ENCODE assay signal across 31 cellular contexts in the genomic region with DNA sequence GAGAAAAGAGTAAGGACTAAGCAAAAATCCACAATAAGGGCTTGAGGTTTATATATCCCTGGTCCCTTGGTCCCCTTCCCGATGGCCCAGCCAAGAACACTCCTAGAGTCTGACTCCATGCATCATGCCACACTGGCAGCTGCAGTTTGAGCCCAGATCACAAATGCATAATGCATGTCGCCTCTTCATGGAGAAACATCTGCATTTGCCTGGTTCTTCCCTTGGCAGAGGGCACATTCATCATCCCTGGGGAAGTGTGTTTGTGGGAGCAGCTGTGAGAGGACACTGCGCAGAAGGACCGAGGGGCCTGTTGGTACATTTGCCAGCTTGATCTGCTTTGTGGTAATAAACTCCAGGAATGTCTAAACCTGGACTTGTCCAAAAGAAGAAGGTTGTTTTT.
"Had no signal": no experiment of that assay in that cellular context is flagged by ENCODE, and none has a peak within 500 bp of the region (broad histone marks: within the 10 kb centered on the region; RNA-seq: fewer than 3 reads in every experiment).

No MANE protein-coding gene starts in this region.

- H3K27ac ChIP-seq: ovary, parathyroid adenoma, psoas muscle, right lobe of liver, sigmoid colon, skin epidermis, spleen, suprapubic skin, testis, tibial artery, transverse colon, upper lobe of right lung, uterus had no signal

- H3K4me1 Mint-ChIP-seq: naive B cell; naive thymus-derived CD8-positive, alpha-beta T cell; stimulated activated memory B cell treated with anti-CD40 and anti-IgM and Interleukin-4, amounts not matched to agents 10 μg/mL and 1 μg/mL and 100 μg/mL, for 72 hours; stimulated activated naive CD8-positive, alpha-beta T cell treated with anti-CD3 and anti-CD28 coated beads, Interleukin-15, amount 100 ng/mL, for 72 hours had no signal

- H3K9me3 Mint-ChIP-seq: stimulated activated memory B cell treated with anti-CD40 and anti-IgM and Interleukin-4, amounts not matched to agents 10 μg/mL and 1 μg/mL and 100 μg/mL, for 72 hours; stimulated activated naive CD8-positive, alpha-beta T cell treated with anti-CD3 and anti-CD28 coated beads, Interleukin-15, amount 100 ng/mL, for 72 hours had no signal

- H3K36me3 ChIP-seq: ovary, right lobe of liver, sigmoid colon, spleen, suprapubic skin, tibial artery, transverse colon, upper lobe of right lung, uterus had no signal

- H3K9me3 ChIP-seq: ovary, psoas muscle, right lobe of liver, sigmoid colon, suprapubic skin, testis, tibial artery, transverse colon, upper lobe of right lung, uterus had no signal

- H3K4me1 ChIP-seq: parathyroid adenoma, psoas muscle, right lobe of liver, sigmoid colon, spleen, suprapubic skin, testis, tibial artery, transverse colon, upper lobe of right lung, uterus had no signal

- H3K36me3 Mint-ChIP-seq: naive B cell; naive thymus-derived CD8-positive, alpha-beta T cell; natural killer cell treated with Interleukin-12 subunit alpha and Interleukin-12 subunit beta and Interleukin-15 and Interleukin-18, amount 100 ng/mL, for 72 hours; stimulated activated memory B cell treated with anti-CD40 and anti-IgM and Interleukin-4, amounts not matched to agents 10 μg/mL and 1 μg/mL and 100 μg/mL, for 72 hours; type B pancreatic cell had no signal

- H3K4me2 ChIP-seq: smooth muscle cell had no signal

- H3K27me3 Mint-ChIP-seq: naive B cell; natural killer cell treated with Interleukin-12 subunit alpha and Interleukin-12 subunit beta and Interleukin-15 and Interleukin-18, amount 100 ng/mL, for 72 hours; progenitor cell of endocrine pancreas; stimulated activated memory B cell treated with anti-CD40 and anti-IgM and Interleukin-4, amounts not matched to agents 10 μg/mL and 1 μg/mL and 100 μg/mL, for 72 hours; stimulated activated naive CD8-positive, alpha-beta T cell treated with anti-CD3 and anti-CD28 coated beads, Interleukin-15, amount 100 ng/mL, for 72 hours; type B pancreatic cell had no signal

- H2AFZ ChIP-seq: parathyroid adenoma had no signal

- H3K27me3 ChIP-seq: ovary, right lobe of liver, sigmoid colon, spleen, suprapubic skin, testis, tibial artery, transverse colon, upper lobe of right lung, uterus had no signal

- H3K27ac Mint-ChIP-seq: naive B cell; naive thymus-derived CD8-positive, alpha-beta T cell; natural killer cell treated with Interleukin-12 subunit alpha and Interleukin-12 subunit beta and Interleukin-15 and Interleukin-18, amount 100 ng/mL, for 72 hours; progenitor cell of endocrine pancreas; stimulated activated memory B cell treated with anti-CD40 and anti-IgM and Interleukin-4, amounts not matched to agents 10 μg/mL and 1 μg/mL and 100 μg/mL, for 72 hours; stimulated activated naive CD8-positive, alpha-beta T cell treated with anti-CD3 and anti-CD28 coated beads, Interleukin-15, amount 100 ng/mL, for 72 hours; type B pancreatic cell had no signal

- H3K9ac ChIP-seq: parathyroid adenoma had no signal

- DNase-seq: naive B cell; naive thymus-derived CD8-positive, alpha-beta T cell; occipital lobe; ovary; psoas muscle; right cardiac atrium; right lobe of liver; sigmoid colon; spleen; stimulated activated CD4-positive, alpha-beta T cell treated with anti-CD3 and anti-CD28 coated beads, Interleukin-12 subunit alpha, Interleukin-12 subunit beta, amount 100 ng/mL, for 4 hours; stimulated activated CD4-positive, alpha-beta T cell treated with anti-CD3 and anti-CD28 coated beads, Interleukin-1b, Interleukin-23, amount 100 ng/mL, for 48 hours; stimulated activated CD4-positive, alpha-beta T cell treated with anti-CD3 and anti-CD28 coated beads, Interleukin-4, amount 100 ng/mL, for 1 hour; stimulated activated CD4-positive, alpha-beta T cell treated with anti-CD3 and anti-CD28 coated beads, Interleukin-4, amount 100 ng/mL, for 4 hours; stimulated activated CD8-positive, alpha-beta memory T cell treated with anti-CD3 and anti-CD28 coated beads, Interleukin-4, amount 100 ng/mL, for 48 hours; stimulated activated naive CD4-positive, alpha-beta T cell; stimulated activated naive CD8-positive, alpha-beta T cell treated with anti-CD3 and anti-CD28 coated beads, Interleukin-15, amount 100 ng/mL, for 72 hours; stimulated activated naive CD8-positive, alpha-beta T cell treated with anti-CD3 and anti-CD28 coated beads, Interleukin-15, Interleukin-2, amounts not matched to agents 100 U/mL and 50 U/mL, for 24 hours; substantia nigra; testis; tibial artery; transverse colon; upper lobe of right lung; uterus had no signal

- H3K4me3 Mint-ChIP-seq: naive B cell; naive thymus-derived CD8-positive, alpha-beta T cell; natural killer cell treated with Interleukin-12 subunit alpha and Interleukin-12 subunit beta and Interleukin-15 and Interleukin-18, amount 100 ng/mL, for 72 hours; stimulated activated memory B cell treated with anti-CD40 and anti-IgM and Interleukin-4, amounts not matched to agents 10 μg/mL and 1 μg/mL and 100 μg/mL, for 72 hours; stimulated activated naive CD8-positive, alpha-beta T cell treated with anti-CD3 and anti-CD28 coated beads, Interleukin-15, amount 100 ng/mL, for 72 hours; type B pancreatic cell had no signal

- H3K4me3 ChIP-seq: ovary, psoas muscle, right lobe of liver, sigmoid colon, skin epidermis, smooth muscle cell, spleen, suprapubic skin, testis, tibial artery, transverse colon, upper lobe of right lung, uterus had no signal

- H3K79me2 ChIP-seq: parathyroid adenoma had no signal
